26 cellular contexts compared by ENCODE assay signal in genomic region chr14:74732387-74732786, GRCh38.
"Had no signal": no experiment of that assay in that cellular context is flagged by ENCODE, and none has a peak within 500 bp of the region (broad histone marks: within the 10 kb centered on the region; RNA-seq: fewer than 3 reads in every experiment).

No MANE protein-coding gene starts in this region.

- H3K27ac ChIP-seq: brain microvascular endothelial cell, coronary artery, dorsolateral prefrontal cortex, heart right ventricle had no signal

- H3K27me3 ChIP-seq: brain microvascular endothelial cell, dorsolateral prefrontal cortex, heart right ventricle had no signal

- FAIRE-seq: astrocyte, bronchial epithelial cell, frontal cortex had no signal

- H3K4me1 ChIP-seq: heart right ventricle had no signal

- H3K4me3 ChIP-seq: coronary artery, dorsolateral prefrontal cortex, heart right ventricle had no signal

- ATAC-seq: activated CD4-positive, CD25-positive, alpha-beta regulatory T cell treated with anti-CD3 and anti-CD28 coated beads, Interleukin-2, amount 50 U/mL, for 24 hours; activated CD8-positive, alpha-beta T cell treated with anti-CD3 and anti-CD28 coated beads for 36 hours; activated T-helper 17 cell treated with anti-CD3 and anti-CD28 coated beads, Interleukin-2, amount 50 U/mL, for 72 hours; esophagus mucosa; heart right ventricle had no signal

- DNase-seq: activated B cell treated with CpG ODN at 0.5 μM for 24 hours; activated CD4-positive, alpha-beta T cell treated with anti-CD3 and anti-CD28 coated beads for 48 hours; activated CD4-positive, alpha-beta T cell treated with anti-CD3 and anti-CD28 coated beads, Interleukin-2, amount 50 U/mL, for 1 hour; activated CD4-positive, alpha-beta T cell treated with anti-CD3 and anti-CD28 coated beads, Interleukin-2, amount 50 U/mL, for 48 hours; activated CD8-positive, alpha-beta memory T cell treated with anti-CD3 and anti-CD28 coated beads for 24 hours; activated CD8-positive, alpha-beta T cell treated with anti-CD3 and anti-CD28 coated beads for 36 hours; activated effector memory CD4-positive, alpha-beta T cell treated with Interleukin-2 at 50 U/mL for 16 hours; activated gamma-delta T cell treated with Interleukin-2 at 50 U/mL for 16 hours; activated naive CD4-positive, alpha-beta T cell treated with anti-CD3 and anti-CD28 coated beads, Interleukin-2, amount 50 U/mL, for 16 hours; activated naive CD4-positive, alpha-beta T cell treated with Interleukin-2 at 50 U/mL for 16 hours; activated T-cell treated with anti-CD3 and anti-CD28 coated beads, Interleukin-2, amount 50 U/mL, for 24 hours; amniotic stem cell; anterior cingulate cortex; brain microvascular endothelial cell; dorsolateral prefrontal cortex; effector memory CD4-positive, alpha-beta T cell; endodermal cell; heart right ventricle; T-helper 2 cell had no signal

- H3K9me3 ChIP-seq: heart right ventricle had no signal
